Comparison of ENCODE assay signal across 23 cellular contexts in the genomic region with DNA sequence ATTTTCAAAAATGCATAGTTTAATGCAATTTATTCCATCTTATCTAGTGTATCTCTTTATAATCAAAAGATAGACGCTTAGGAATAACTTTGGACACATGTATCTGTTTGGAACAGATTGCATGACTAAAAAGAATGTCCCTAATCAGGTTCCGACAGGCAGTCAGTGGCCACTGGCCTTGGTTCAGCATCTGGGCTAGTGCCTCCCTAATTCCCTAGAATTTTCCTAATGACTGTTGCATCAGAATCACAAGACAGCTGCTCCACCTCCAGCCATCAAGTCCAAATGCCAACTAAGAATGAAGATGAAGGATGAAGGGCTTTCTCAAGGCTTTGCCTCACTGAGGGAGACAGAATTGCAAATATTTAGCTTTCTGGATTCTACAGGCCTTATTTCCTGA.
"Had no signal": no experiment of that assay in that cellular context is flagged by ENCODE, and none has a peak within 500 bp of the region (broad histone marks: within the 10 kb centered on the region; RNA-seq: fewer than 3 reads in every experiment).

No MANE protein-coding gene starts in this region.

- H3K27me3 ChIP-seq: left lung, pancreas, spleen, tibial nerve, upper lobe of left lung, vagina had no signal

- H3K36me3 ChIP-seq: left lung, lower lobe of right lung, pancreas, prostate gland, spleen, tibial nerve, upper lobe of left lung, vagina had no signal

- H3K4me3 ChIP-seq: left lung, lower lobe of right lung, pancreas, prostate gland, spleen, tibial nerve, upper lobe of left lung, vagina had no signal

- H3K4me1 ChIP-seq: left lung, lower lobe of right lung, pancreas, prostate gland, spleen, upper lobe of left lung, vagina had no signal

- DNase-seq: hippocampal formation; kidney; left colon; left lung; lower lobe of right lung; mammary epithelial cell; mesenchymal stem cell; naive thymus-derived CD8-positive, alpha-beta T cell; nucleus accumbens; pancreas; posterior cingulate gyrus; retina; right cardiac atrium; small intestine; spleen; stimulated activated CD4-positive, alpha-beta T cell treated with anti-CD3 and anti-CD28 coated beads, Interleukin-4, amount 100 ng/mL, for 24 hours; stimulated activated naive CD4-positive, alpha-beta T cell; upper lobe of left lung had no signal

- H3K9me3 ChIP-seq: pancreas, prostate gland, upper lobe of left lung, vagina had no signal

- H3K27ac ChIP-seq: left lung, lower lobe of right lung, pancreas, prostate gland, spleen, tibial nerve, upper lobe of left lung, vagina had no signal

- ATAC-seq: left colon; left lung; lower lobe of right lung; naive thymus-derived CD8-positive, alpha-beta T cell; pancreas; right cardiac atrium; sciatic nerve; stimulated activated effector memory CD8-positive, alpha-beta T cell treated with anti-CD3 and anti-CD28 coated beads, Interleukin-12 subunit alpha, Interleukin-12 subunit beta, amount 100 ng/mL, for 72 hours had no signal
